Comparison of ENCODE assay signal across 1 cellular context in the genomic region with DNA sequence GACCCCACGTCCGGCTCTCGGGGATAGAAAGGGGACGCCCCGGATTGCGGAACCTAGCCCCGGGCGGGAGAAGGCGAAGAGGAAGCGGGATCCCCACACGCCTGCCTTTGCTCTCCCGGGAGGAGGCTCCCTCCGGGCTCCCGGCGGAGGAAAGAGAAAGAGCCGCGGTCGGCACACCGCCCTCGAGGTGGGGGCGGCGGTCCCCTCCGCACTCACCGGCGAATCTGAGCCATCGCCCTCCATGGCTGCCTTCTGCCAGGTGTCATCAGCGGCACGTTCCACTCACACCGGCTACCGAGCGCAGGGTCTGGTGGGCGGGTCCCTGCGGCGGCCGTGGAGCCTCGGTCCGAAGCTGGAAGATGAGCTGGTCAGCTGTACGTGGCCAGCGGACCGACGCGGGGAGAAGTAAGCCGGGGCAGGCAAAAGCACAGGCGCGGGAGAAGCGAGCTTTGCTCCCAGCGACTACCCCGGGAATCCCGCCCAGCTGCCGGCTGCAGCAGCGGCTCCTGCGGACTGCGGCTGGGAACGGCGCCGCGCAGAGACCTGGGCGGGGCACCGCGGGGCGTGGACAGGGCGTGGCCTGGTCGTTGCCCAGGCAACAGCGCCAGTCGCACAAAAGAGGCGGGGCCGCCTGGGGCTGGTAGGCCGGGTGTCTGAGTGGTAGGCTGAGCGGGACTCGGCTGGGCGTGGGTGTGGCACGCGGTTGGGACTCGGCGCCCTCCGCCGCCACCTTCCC.
TF ChIP-seq lines count a peak whose summit lies in the region.

A gene with protein sequence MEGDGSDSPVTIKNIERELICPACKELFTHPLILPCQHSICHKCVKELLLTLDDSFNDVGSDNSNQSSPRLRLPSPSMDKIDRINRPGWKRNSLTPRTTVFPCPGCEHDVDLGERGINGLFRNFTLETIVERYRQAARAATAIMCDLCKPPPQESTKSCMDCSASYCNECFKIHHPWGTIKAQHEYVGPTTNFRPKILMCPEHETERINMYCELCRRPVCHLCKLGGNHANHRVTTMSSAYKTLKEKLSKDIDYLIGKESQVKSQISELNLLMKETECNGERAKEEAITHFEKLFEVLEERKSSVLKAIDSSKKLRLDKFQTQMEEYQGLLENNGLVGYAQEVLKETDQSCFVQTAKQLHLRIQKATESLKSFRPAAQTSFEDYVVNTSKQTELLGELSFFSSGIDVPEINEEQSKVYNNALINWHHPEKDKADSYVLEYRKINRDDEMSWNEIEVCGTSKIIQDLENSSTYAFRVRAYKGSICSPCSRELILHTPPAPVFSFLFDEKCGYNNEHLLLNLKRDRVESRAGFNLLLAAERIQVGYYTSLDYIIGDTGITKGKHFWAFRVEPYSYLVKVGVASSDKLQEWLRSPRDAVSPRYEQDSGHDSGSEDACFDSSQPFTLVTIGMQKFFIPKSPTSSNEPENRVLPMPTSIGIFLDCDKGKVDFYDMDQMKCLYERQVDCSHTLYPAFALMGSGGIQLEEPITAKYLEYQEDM (minus strand): TSS at position 517 of the 736 bp plus-strand sequence. CDS start 274 bp downstream, at position 243.

TF ChIP-seq in WTC11, 78 proteins besides CTCF, POLR2A, EP300 and RAD21 (continued from another document and continues in another):
- TF ChIP-seq, protein P1, sequence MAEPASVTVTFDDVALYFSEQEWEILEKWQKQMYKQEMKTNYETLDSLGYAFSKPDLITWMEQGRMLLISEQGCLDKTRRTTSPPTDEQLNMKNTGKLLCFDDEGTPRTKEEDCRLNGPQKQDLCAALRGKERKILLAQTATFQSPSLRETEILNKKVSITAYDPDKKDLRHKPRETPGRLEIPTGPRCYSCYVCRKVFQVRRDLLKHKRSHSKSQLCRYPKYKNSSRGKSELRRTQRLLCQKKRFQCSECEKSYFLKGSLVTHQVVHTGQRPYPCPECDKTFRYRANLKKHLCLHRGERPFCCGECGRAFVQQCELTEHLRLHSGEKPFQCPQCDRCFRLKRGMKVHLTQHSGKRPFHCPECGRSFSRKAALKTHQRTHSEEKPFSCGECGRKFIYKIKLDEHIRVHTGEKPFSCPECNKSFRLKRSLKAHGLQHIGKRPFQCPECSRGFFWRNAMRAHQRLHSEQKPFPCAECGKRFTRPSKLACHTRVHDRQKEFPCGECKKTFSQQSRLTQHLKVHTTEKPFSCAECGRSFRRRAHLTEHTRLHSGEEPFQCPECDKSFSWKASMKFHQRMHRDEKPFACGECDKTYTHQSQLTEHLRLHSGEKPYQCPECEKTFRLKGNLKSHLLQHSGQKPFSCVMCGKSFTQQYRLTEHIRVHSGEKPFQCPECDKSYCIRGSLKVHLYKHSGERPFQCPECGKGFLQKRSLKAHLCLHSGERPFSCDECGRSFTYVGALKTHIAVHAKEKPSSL (CRISPR knock-in tag; conservative IDR thresholded peaks at IDR 0.05) = no peak
- TF ChIP-seq ESRRA (CRISPR knock-in tag; IDR thresholded peaks at IDR 0.05; ENCODE audit: borderline replicate concordance) = peak; percentile 64; the same call in 1 of the 2 replicates
- TF ChIP-seq, protein P2, sequence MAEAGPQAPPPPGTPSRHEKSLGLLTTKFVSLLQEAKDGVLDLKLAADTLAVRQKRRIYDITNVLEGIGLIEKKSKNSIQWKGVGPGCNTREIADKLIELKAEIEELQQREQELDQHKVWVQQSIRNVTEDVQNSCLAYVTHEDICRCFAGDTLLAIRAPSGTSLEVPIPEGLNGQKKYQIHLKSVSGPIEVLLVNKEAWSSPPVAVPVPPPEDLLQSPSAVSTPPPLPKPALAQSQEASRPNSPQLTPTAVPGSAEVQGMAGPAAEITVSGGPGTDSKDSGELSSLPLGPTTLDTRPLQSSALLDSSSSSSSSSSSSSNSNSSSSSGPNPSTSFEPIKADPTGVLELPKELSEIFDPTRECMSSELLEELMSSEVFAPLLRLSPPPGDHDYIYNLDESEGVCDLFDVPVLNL (CRISPR knock-in tag; IDR thresholded peaks at IDR 0.05; ENCODE audit: borderline replicate concordance, low read depth) = no peak
- TF ChIP-seq ZNF121 (CRISPR knock-in tag; IDR thresholded peaks at IDR 0.05) = no peak
- peak; percentile 54; the same call in 1 of the 2 replicates for TF ChIP-seq GABPB1 (CRISPR knock-in tag; IDR thresholded peaks at IDR 0.05)
- TF ChIP-seq, protein P3, sequence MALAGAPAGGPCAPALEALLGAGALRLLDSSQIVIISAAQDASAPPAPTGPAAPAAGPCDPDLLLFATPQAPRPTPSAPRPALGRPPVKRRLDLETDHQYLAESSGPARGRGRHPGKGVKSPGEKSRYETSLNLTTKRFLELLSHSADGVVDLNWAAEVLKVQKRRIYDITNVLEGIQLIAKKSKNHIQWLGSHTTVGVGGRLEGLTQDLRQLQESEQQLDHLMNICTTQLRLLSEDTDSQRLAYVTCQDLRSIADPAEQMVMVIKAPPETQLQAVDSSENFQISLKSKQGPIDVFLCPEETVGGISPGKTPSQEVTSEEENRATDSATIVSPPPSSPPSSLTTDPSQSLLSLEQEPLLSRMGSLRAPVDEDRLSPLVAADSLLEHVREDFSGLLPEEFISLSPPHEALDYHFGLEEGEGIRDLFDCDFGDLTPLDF (CRISPR knock-in tag; IDR thresholded peaks at IDR 0.05) = no peak; the same call in 1 of the 2 replicates
- TF ChIP-seq, protein P4, sequence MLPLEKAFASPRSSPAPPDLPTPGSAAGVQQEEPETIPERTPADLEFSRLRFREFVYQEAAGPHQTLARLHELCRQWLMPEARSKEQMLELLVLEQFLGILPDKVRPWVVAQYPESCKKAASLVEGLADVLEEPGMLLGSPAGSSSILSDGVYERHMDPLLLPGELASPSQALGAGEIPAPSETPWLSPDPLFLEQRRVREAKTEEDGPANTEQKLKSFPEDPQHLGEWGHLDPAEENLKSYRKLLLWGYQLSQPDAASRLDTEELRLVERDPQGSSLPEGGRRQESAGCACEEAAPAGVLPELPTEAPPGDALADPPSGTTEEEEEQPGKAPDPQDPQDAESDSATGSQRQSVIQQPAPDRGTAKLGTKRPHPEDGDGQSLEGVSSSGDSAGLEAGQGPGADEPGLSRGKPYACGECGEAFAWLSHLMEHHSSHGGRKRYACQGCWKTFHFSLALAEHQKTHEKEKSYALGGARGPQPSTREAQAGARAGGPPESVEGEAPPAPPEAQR (CRISPR knock-in tag; IDR thresholded peaks at IDR 0.05) = no peak
- TF ChIP-seq SMAD3 (CRISPR knock-in tag; IDR thresholded peaks at IDR 0.05; ENCODE audit: borderline replicate concordance) = peak; percentile 67; the same call in 1 of the 2 replicates
- TF ChIP-seq, protein P5, sequence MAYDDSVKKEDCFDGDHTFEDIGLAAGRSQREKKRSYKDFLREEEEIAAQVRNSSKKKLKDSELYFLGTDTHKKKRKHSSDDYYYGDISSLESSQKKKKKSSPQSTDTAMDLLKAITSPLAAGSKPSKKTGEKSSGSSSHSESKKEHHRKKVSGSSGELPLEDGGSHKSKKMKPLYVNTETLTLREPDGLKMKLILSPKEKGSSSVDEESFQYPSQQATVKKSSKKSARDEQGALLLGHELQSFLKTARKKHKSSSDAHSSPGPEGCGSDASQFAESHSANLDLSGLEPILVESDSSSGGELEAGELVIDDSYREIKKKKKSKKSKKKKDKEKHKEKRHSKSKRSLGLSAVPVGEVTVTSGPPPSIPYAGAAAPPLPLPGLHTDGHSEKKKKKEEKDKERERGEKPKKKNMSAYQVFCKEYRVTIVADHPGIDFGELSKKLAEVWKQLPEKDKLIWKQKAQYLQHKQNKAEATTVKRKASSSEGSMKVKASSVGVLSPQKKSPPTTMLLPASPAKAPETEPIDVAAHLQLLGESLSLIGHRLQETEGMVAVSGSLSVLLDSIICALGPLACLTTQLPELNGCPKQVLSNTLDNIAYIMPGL (CRISPR knock-in tag; IDR thresholded peaks at IDR 0.05) = peak; percentile 89
- TF ChIP-seq, protein P6, sequence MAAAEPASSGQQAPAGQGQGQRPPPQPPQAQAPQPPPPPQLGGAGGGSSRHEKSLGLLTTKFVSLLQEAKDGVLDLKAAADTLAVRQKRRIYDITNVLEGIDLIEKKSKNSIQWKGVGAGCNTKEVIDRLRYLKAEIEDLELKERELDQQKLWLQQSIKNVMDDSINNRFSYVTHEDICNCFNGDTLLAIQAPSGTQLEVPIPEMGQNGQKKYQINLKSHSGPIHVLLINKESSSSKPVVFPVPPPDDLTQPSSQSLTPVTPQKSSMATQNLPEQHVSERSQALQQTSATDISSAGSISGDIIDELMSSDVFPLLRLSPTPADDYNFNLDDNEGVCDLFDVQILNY (CRISPR knock-in tag; IDR thresholded peaks at IDR 0.05) = peak; percentile 65; the same call in 1 of the 2 replicates
- TF ChIP-seq, protein P7, sequence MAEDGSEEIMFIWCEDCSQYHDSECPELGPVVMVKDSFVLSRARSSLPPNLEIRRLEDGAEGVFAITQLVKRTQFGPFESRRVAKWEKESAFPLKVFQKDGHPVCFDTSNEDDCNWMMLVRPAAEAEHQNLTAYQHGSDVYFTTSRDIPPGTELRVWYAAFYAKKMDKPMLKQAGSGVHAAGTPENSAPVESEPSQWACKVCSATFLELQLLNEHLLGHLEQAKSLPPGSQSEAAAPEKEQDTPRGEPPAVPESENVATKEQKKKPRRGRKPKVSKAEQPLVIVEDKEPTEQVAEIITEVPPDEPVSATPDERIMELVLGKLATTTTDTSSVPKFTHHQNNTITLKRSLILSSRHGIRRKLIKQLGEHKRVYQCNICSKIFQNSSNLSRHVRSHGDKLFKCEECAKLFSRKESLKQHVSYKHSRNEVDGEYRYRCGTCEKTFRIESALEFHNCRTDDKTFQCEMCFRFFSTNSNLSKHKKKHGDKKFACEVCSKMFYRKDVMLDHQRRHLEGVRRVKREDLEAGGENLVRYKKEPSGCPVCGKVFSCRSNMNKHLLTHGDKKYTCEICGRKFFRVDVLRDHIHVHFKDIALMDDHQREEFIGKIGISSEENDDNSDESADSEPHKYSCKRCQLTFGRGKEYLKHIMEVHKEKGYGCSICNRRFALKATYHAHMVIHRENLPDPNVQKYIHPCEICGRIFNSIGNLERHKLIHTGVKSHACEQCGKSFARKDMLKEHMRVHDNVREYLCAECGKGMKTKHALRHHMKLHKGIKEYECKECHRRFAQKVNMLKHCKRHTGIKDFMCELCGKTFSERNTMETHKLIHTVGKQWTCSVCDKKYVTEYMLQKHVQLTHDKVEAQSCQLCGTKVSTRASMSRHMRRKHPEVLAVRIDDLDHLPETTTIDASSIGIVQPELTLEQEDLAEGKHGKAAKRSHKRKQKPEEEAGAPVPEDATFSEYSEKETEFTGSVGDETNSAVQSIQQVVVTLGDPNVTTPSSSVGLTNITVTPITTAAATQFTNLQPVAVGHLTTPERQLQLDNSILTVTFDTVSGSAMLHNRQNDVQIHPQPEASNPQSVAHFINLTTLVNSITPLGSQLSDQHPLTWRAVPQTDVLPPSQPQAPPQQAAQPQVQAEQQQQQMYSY (CRISPR knock-in tag; IDR thresholded peaks at IDR 0.05) = no peak
- no peak; the same call in 1 of the 2 replicates for TF ChIP-seq ZNF232 (CRISPR knock-in tag; IDR thresholded peaks at IDR 0.05)
- peak; percentile 53 for TF ChIP-seq MYBL2 (CRISPR knock-in tag; IDR thresholded peaks at IDR 0.05)
- no peak for TF ChIP-seq TEAD4 (CRISPR knock-in tag; IDR thresholded peaks at IDR 0.05)
- no peak for TF ChIP-seq ATF1 (CRISPR knock-in tag; IDR thresholded peaks at IDR 0.05)
- TF ChIP-seq MXD4 (CRISPR knock-in tag; IDR thresholded peaks at IDR 0.05; ENCODE audit: borderline replicate concordance) = no peak
- TF ChIP-seq, protein P8, sequence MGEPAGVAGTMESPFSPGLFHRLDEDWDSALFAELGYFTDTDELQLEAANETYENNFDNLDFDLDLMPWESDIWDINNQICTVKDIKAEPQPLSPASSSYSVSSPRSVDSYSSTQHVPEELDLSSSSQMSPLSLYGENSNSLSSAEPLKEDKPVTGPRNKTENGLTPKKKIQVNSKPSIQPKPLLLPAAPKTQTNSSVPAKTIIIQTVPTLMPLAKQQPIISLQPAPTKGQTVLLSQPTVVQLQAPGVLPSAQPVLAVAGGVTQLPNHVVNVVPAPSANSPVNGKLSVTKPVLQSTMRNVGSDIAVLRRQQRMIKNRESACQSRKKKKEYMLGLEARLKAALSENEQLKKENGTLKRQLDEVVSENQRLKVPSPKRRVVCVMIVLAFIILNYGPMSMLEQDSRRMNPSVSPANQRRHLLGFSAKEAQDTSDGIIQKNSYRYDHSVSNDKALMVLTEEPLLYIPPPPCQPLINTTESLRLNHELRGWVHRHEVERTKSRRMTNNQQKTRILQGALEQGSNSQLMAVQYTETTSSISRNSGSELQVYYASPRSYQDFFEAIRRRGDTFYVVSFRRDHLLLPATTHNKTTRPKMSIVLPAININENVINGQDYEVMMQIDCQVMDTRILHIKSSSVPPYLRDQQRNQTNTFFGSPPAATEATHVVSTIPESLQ (CRISPR knock-in tag; IDR thresholded peaks at IDR 0.05) = no peak
- peak; percentile 54; the same call in 1 of the 2 replicates for TF ChIP-seq TEAD1 (CRISPR knock-in tag; IDR thresholded peaks at IDR 0.05)
- TF ChIP-seq, protein P9, sequence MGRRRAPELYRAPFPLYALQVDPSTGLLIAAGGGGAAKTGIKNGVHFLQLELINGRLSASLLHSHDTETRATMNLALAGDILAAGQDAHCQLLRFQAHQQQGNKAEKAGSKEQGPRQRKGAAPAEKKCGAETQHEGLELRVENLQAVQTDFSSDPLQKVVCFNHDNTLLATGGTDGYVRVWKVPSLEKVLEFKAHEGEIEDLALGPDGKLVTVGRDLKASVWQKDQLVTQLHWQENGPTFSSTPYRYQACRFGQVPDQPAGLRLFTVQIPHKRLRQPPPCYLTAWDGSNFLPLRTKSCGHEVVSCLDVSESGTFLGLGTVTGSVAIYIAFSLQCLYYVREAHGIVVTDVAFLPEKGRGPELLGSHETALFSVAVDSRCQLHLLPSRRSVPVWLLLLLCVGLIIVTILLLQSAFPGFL (CRISPR knock-in tag; IDR thresholded peaks at IDR 0.05; ENCODE audit: borderline replicate concordance) = no peak
- no peak for TF ChIP-seq IRF2 (CRISPR knock-in tag; IDR thresholded peaks at IDR 0.05; ENCODE audit: borderline replicate concordance, low read depth)
- TF ChIP-seq ZNF671 (CRISPR knock-in tag; IDR thresholded peaks at IDR 0.05) = no peak
- no peak for TF ChIP-seq ZNF219 (CRISPR knock-in tag; IDR thresholded peaks at IDR 0.05; ENCODE audit: borderline replicate concordance)
- TF ChIP-seq, protein P10, sequence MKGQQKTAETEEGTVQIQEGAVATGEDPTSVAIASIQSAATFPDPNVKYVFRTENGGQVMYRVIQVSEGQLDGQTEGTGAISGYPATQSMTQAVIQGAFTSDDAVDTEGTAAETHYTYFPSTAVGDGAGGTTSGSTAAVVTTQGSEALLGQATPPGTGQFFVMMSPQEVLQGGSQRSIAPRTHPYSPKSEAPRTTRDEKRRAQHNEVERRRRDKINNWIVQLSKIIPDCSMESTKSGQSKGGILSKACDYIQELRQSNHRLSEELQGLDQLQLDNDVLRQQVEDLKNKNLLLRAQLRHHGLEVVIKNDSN (CRISPR knock-in tag; IDR thresholded peaks at IDR 0.05) = 0 out of 2 replicates have a peak, but pooled peaks have one; percentile 10
